ENCODE assay signal across 8 cellular contexts in the genomic region with DNA sequence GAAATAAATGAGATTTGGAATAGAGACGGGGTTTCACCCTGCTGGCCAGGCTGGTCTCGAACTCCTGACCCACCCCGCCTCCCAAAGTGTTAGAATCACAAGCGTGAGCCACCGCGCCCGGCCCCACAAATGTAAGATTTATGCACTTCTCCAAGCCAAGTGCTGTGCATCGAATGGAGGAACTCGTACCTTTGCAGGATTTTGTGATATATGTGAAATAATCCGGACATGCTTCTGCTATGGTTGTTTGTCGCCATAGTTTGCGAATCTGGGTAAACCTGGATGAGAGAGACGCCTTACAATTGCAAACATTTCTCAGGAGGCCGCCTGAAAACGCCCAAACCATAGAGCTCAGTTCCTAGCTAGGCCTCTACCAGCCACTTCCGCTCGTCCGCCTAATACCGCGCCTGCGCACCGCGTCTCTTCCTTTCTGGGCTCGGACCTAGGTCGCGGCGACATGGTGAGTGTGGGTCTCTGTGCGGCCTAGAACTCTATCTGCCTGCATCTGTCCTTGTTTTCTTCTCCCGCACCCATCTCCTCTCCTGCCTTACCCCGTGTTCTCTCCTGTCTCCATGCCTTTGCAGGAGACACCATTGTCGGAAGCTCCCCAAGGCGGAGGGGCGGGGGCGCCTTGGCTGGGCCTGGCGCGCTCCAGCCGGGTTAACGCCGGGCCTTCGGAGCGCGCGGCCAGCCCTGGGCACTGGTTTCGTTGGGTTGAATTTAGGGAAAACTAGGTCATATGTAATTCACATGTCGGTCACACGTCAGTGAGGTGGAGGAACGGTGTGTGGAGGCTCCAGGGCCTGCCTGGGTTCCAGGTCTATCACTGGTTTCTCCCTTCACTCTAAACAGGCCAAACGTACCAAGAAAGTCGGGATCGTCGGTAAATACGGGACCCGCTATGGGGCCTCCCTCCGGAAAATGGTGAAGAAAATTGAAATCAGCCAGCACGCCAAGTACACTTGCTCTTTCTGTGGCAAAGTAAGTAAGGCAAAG. TPM values are rescaled to one million over a fixed set of nuclear protein-coding genes. Genes with fewer than 3 reads are reported as not detected.
DNase-seq lines count a peak whose midpoint lies in the region; ATAC-seq and TF ChIP-seq lines count a peak whose summit lies in the region.

A gene (plus strand): TSS at position 427 of the 996 bp plus-strand sequence. CDS start 31 bp downstream, at position 458.

- H3K4ac ChIP-seq in trophoblast cell (ENCODE audit: low read depth, low read length), result peak within 1 kb of the TSS; percentile 95

- no CpG with 5 or more reads among the region's 55 CpGs for WGBS in trophoblast cell (ENCODE audit: extremely low coverage, insufficient coverage, insufficient read length)
- WGBS in transverse colon (ENCODE audit: low coverage in 1 of 2), 2 donors, result 0 to 2% methylated on average over 7 to 55 of the region's 55 CpGs

- peak within 1 kb of the TSS; percentile 71 for H2BK12ac ChIP-seq in trophoblast cell (ENCODE audit: low read length)

- in situ Hi-C loops in transverse colon (cut with MboI; ENCODE audit: low pct_ligation_motif_present in 1 of 4, low pct_unique_long_range_greater_than_20kb in 1 of 4, low sequenced_read_pairs in 3 of 4), result no loop called here

- no peak for TF ChIP-seq CTCF in GM12875 (IDR thresholded peaks at IDR 0.05; ENCODE audit: borderline replicate concordance, insufficient read depth, low read depth, low read length)
- no peak for TF ChIP-seq CTCF in transverse colon (IDR thresholded peaks at IDR 0.05)

- peaks cover 52% of the 10 kb centered on the region for H3K4me1 ChIP-seq in adipocyte (ENCODE audit: control insufficient read depth, insufficient read depth, low read length)
- peaks cover 3 to 10% of the 10 kb centered on the region in 2 experiments for H3K4me1 ChIP-seq in trophoblast cell (ENCODE audit: control insufficient read depth in 1 of 2, insufficient read depth in 2 of 2, low read length in 2 of 2)
- peaks cover 15 to 53% (median 40%) of the 10 kb centered on the region in 4 donors for H3K4me1 ChIP-seq in transverse colon

- no peak within 1 kb of the TSS for H3K23ac ChIP-seq in trophoblast cell (ENCODE audit: low read length)

- H3K27me3 ChIP-seq in adipocyte (replicated peaks; ENCODE audit: control insufficient read depth, insufficient read depth, low read length) (no peaks in the 10 kb centered on the region), trophoblast cell (ENCODE audit: insufficient read depth, low read length) (no peaks in the 10 kb centered on the region), transverse colon (no peaks in the 10 kb centered on the region)

- H2AK5ac ChIP-seq in trophoblast cell (ENCODE audit: low read length), result peak within 1 kb of the TSS; percentile 66

- H3K9ac ChIP-seq in adipocyte (ENCODE audit: low read length) (peak within 1 kb of the TSS; percentile 99), trophoblast cell (ENCODE audit: low read length) (peak within 1 kb of the TSS; percentile 98)

- H3K18ac ChIP-seq in trophoblast cell (ENCODE audit: low read length), result peak within 1 kb of the TSS; percentile 66

- H3K36me3 ChIP-seq in adipocyte (ENCODE audit: control insufficient read depth, insufficient read depth, low read length, severe bottlenecking), result peaks cover 43% of the 10 kb centered on the region
- H3K36me3 ChIP-seq in trophoblast cell (ENCODE audit: control insufficient read depth in 1 of 2, insufficient read depth in 2 of 2, low read length in 2 of 2), result peaks cover 14 to 25% of the 10 kb centered on the region in 2 experiments
- H3K36me3 ChIP-seq in transverse colon, result peaks cover 0 to 29% (median 12%) of the 10 kb centered on the region in 4 donors

- TF ChIP-seq EP300 in transverse colon (IDR thresholded peaks at IDR 0.05; ENCODE audit: low read depth), result no peak

- H2AFZ ChIP-seq in trophoblast cell (ENCODE audit: insufficient read depth, low read length, poor library complexity), result peak within 1 kb of the TSS; percentile 59

- intact Hi-C loops in cardiac septum (cut with DNase I), result loop anchor here (2.0 kb wide), 1 partner anchor 86 kb away; a partner anchor contains a TSS
- intact Hi-C loops in transverse colon (cut with DNase I; ENCODE audit: low total_unique reads), result no loop called here

- ATAC-seq in HG02798 (IDR thresholded peaks at IDR 0.05; ENCODE audit: poor library complexity, unreplicated experiment), result peak; percentile 92

- H3K9me3 ChIP-seq in adipocyte (ENCODE audit: control insufficient read depth, low read length) (no peaks in the 10 kb centered on the region), trophoblast cell (ENCODE audit: insufficient read depth, low read depth, low read length) (no peaks in the 10 kb centered on the region), transverse colon (no peaks in the 10 kb centered on the region)

- H3K4me3 ChIP-seq in GM12875 (ENCODE audit: low read depth, low read length), result peak within 1 kb of the TSS; percentile 75
- H3K4me3 ChIP-seq in adipocyte (ENCODE audit: low read length), result peak within 1 kb of the TSS; percentile 95
- peak within 1 kb of the TSS; percentile 92 for H3K4me3 ChIP-seq in trophoblast cell (ENCODE audit: low read depth, low read length)
- H3K4me3 ChIP-seq in transverse colon, result peak within 1 kb of the TSS; percentile 60 to 73 (median 64)

- H2BK120ac ChIP-seq in trophoblast cell (ENCODE audit: insufficient read depth, low read length, poor library complexity), result peak within 1 kb of the TSS; percentile 70

- peak within 1 kb of the TSS; percentile 55 for H2BK5ac ChIP-seq in trophoblast cell (ENCODE audit: low read depth, low read length, poor library complexity)

- peak within 1 kb of the TSS; percentile 82 for H4K91ac ChIP-seq in trophoblast cell (ENCODE audit: low read depth, low read length)

- peak within 1 kb of the TSS; percentile 94 for H4K8ac ChIP-seq in trophoblast cell (ENCODE audit: low read depth, low read length)

- H3K27ac ChIP-seq in trophoblast cell (ENCODE audit: low read depth, low read length), result peak within 1 kb of the TSS; percentile 63
- H3K27ac ChIP-seq in transverse colon, result peak within 1 kb of the TSS; percentile 83 to 85 (median 85)

- H3K79me1 ChIP-seq in trophoblast cell (ENCODE audit: low read length), result peaks cover 15% of the 10 kb centered on the region

- TF ChIP-seq POLR2A in transverse colon (IDR thresholded peaks at IDR 0.05), result peak; percentile 93

- peak within 1 kb of the TSS; percentile 65 for H4K12ac ChIP-seq in trophoblast cell (ENCODE audit: low read depth, low read length)

- H3K4me2 ChIP-seq in trophoblast cell (ENCODE audit: low read length), result peak within 1 kb of the TSS; percentile 80

- H3K14ac ChIP-seq in trophoblast cell (ENCODE audit: low read length), result peak within 1 kb of the TSS; percentile 76

- peaks cover 8% of the 10 kb centered on the region for H3K79me2 ChIP-seq in trophoblast cell (ENCODE audit: control insufficient read depth, insufficient read depth, low read length, poor library complexity)

- DNase-seq in NCI-H1436 (lab: John Stamatoyannopoulos, UW) (peak; percentile 93), T follicular helper cell (ENCODE audit: low read depth) (peak; percentile 82), adipocyte (ENCODE audit: low read depth) (peak; percentile 98), cardiac septum (ENCODE audit: low spot score) (peak; percentile 96), trophoblast cell (peak; percentile 92 to 98), transverse colon (peak; percentile 94)

RNA-seq across cellular contexts. Expression of the gene that starts here (rescaled TPM):
- total RNA-seq in cardiac septum (1,531 TPM), transverse colon (1,000 to 10,000 TPM in 1 of 4 donors, 100 to 1,000 TPM in 2, 10 to 100 TPM in 1; 59.1 to 1,456 (median 761) TPM)
- polyA plus RNA-seq in trophoblast cell (2013), result 7,266 and 7,276 TPM in 2 replicates

Comparison
In these comparisons a context has a peak if more than half of its experiments do, and no peak if none do; other contexts are left out.
1. Peak in every context shown above with its lines: DNase-seq, ATAC-seq, H3K4me3 ChIP-seq and H3K27ac ChIP-seq.